Comparison of ENCODE assay signal across 9 cellular contexts in genomic region chr12:53476769-53477209, GRCh38. TPM values are rescaled to one million over a fixed set of nuclear protein-coding genes. Genes with fewer than 3 reads are reported as not detected.
DNase-seq lines count a peak whose midpoint lies in the region; ATAC-seq, FAIRE-seq and TF ChIP-seq lines count a peak whose summit lies in the region.
"Had no signal": no experiment of that assay in that cellular context is flagged by ENCODE, and none has a peak within 500 bp of the region (broad histone marks: within the 10 kb centered on the region; RNA-seq: fewer than 3 reads in every experiment).

No MANE protein-coding gene starts in this region.

- peak overlapping the region in 2 of 3 donors; percentile 71 to 74 for H3K27ac Mint-ChIP-seq in CD4-positive, CD25-positive, alpha-beta regulatory T cell
- H3K27ac Mint-ChIP-seq in activated CD8-positive, alpha-beta T cell treated with anti-CD3 and anti-CD28 coated beads, Interleukin-2, amount 10 ng/mL, durations not matched to agents 7 days and 5 days = peak overlapping the region; percentile 43

- peaks cover 3% of the 10 kb centered on the region for H3K9me1 ChIP-seq in keratinocyte (ENCODE audit: control insufficient read depth, extremely low read depth, insufficient read depth, low read length)

- POLR2A ChIA-PET in HCT116 (lab: Charles Lee) = interaction anchor here (0.6 to 1.1 kb wide), 3 partner anchors 12 to 124 kb away, joined by 3 to 4 read pairs (median 4); partner anchors contain the start of gene TARBP2
- POLR2A ChIA-PET in activated CD8-positive, alpha-beta T cell treated with anti-CD3 and anti-CD28 coated beads, Interleukin-2, amount 10 ng/mL, durations not matched to agents 7 days and 5 days (lab: Charles Lee) = interaction anchor here (0.5 to 2.7 kb wide), 7 partner anchors 21 to 110 kb away, joined by 3 to 16 read pairs (median 6); partner anchors contain the start of genes MAP3K12, SP1 and TARBP2

- no peak for FAIRE-seq in keratinocyte (lab: Jason Lieb, UNC)
- FAIRE-seq: TTC549 had no signal

- H3K9me3 ChIP-seq in CD4-positive, CD25-positive, alpha-beta regulatory T cell (ENCODE audit: control insufficient read depth in 2 of 2, low read length in 2 of 2) = no peaks in the 10 kb centered on the region
- H3K9me3 ChIP-seq in HCT116 (ENCODE audit: control insufficient read depth in 1 of 2, insufficient read depth in 1 of 2, low read depth in 1 of 2, low read length in 2 of 2) = no peaks in the 10 kb centered on the region
- no peaks in the 10 kb centered on the region for H3K9me3 ChIP-seq in keratinocyte (ENCODE audit: control insufficient read depth, low read depth, low read length)

- H3K27me3 ChIP-seq in CD4-positive, CD25-positive, alpha-beta regulatory T cell (ENCODE audit: control insufficient read depth, insufficient read depth, low read length) = no peaks in the 10 kb centered on the region
- H3K27me3 ChIP-seq in HCT116 (ENCODE audit: insufficient read depth, low read length) (no peaks in the 10 kb centered on the region), keratinocyte (ENCODE audit: control insufficient read depth, extremely low read depth, insufficient read depth, low read length) (no peaks in the 10 kb centered on the region)

- H4K20me1 ChIP-seq in HCT116 (ENCODE audit: insufficient read depth) = peaks cover 66% of the 10 kb centered on the region
- H4K20me1 ChIP-seq in keratinocyte (ENCODE audit: control insufficient read depth, extremely low read depth, insufficient read depth, low read length) = peaks cover 25% of the 10 kb centered on the region

- no peaks in the 10 kb centered on the region for H3K27me3 Mint-ChIP-seq in CD4-positive, CD25-positive, alpha-beta regulatory T cell
- H3K27me3 Mint-ChIP-seq in activated CD8-positive, alpha-beta T cell treated with anti-CD3 and anti-CD28 coated beads, Interleukin-2, amount 10 ng/mL, durations not matched to agents 7 days and 5 days (ENCODE audit: low read depth) = no peaks in the 10 kb centered on the region

- no peak overlapping the region for H3K9ac ChIP-seq in HCT116 (ENCODE audit: low read length)
- H3K9ac ChIP-seq in keratinocyte (ENCODE audit: control insufficient read depth, extremely low read depth, insufficient read depth, low read length) = no peak overlapping the region

- dilution Hi-C loops in keratinocyte (cut with MboI; ENCODE audit: extremely low pct_ligation_motif_present, low sequenced_read_pairs) = no loop called here

- CTCF ChIA-PET in HCT116 (lab: Charles Lee) = interaction anchor here (0.8 to 2.6 kb wide), 8 partner anchors 18 to 155 kb away, joined by 3 to 19 read pairs (median 4); partner anchors contain the start of genes AAAS and TARBP2
- CTCF ChIA-PET in activated CD8-positive, alpha-beta T cell treated with anti-CD3 and anti-CD28 coated beads, Interleukin-2, amount 10 ng/mL, durations not matched to agents 7 days and 5 days (lab: Charles Lee) = interaction anchor here (0.8 to 8.6 kb wide), 19 partner anchors 8 to 199 kb away, joined by 3 to 78 read pairs (median 7); partner anchors contain the start of genes AAAS, ATP5MC2, MAP3K12 and TARBP2

- no peak overlapping the region for H3K4me2 ChIP-seq in HCT116 (ENCODE audit: low read length)
- no peak overlapping the region for H3K4me2 ChIP-seq in keratinocyte (ENCODE audit: control insufficient read depth, extremely low read depth, insufficient read depth, low read depth, low read length)

- peak overlapping the region; percentile 55 for H3K27ac ChIP-seq in CD4-positive, CD25-positive, alpha-beta regulatory T cell (ENCODE audit: insufficient read depth, low read length, poor library complexity, severe bottlenecking)
- 0 out of 2 replicates have a peak overlapping the region, but pooled peaks have one; percentile 5 for H3K27ac ChIP-seq in HCT116 (ENCODE audit: low read depth, low read length)
- no peak overlapping the region for H3K27ac ChIP-seq in keratinocyte (ENCODE audit: control insufficient read depth, insufficient read depth, low read length)

- ATAC-seq in CD4-positive, CD25-positive, alpha-beta regulatory T cell (ENCODE audit: low read depth in 2 of 2) = peak in 1 of 2 donors; percentile 21
- peak; percentile 67 for ATAC-seq in HCT116
- no peak for ATAC-seq in activated CD8-positive, alpha-beta T cell treated with anti-CD3 and anti-CD28 coated beads, Interleukin-2, amount 10 ng/mL, durations not matched to agents 7 days and 5 days
- no peak for ATAC-seq in GM18498 (IDR thresholded peaks at IDR 0.05; ENCODE audit: unreplicated experiment)
- no peak for ATAC-seq in GM18909 (IDR thresholded peaks at IDR 0.05; ENCODE audit: poor library complexity, unreplicated experiment)

- no peak overlapping the region for H3K4me3 ChIP-seq in CD4-positive, CD25-positive, alpha-beta regulatory T cell (ENCODE audit: low read depth, low read length)
- H3K4me3 ChIP-seq in HCT116 (replicated peaks in 1 of 2; ENCODE audit: low read depth in 1 of 2, low read length in 2 of 2) = no peak overlapping the region
- no peak overlapping the region for H3K4me3 ChIP-seq in keratinocyte (ENCODE audit: control insufficient read depth in 2 of 3, extremely low read depth in 1 of 3, insufficient read depth in 2 of 3, low read depth in 1 of 3, low read length in 3 of 3)

- 0 out of 2 replicates have a peak, but pooled peaks have one; percentile 28 for TF ChIP-seq RAD21 in HCT116 (IDR thresholded peaks at IDR 0.05; ENCODE audit: low read depth)

- no peaks in the 10 kb centered on the region for H3K9me3 Mint-ChIP-seq in CD4-positive, CD25-positive, alpha-beta regulatory T cell
- H3K9me3 Mint-ChIP-seq in activated CD8-positive, alpha-beta T cell treated with anti-CD3 and anti-CD28 coated beads, Interleukin-2, amount 10 ng/mL, durations not matched to agents 7 days and 5 days (ENCODE audit: insufficient read depth) = no peaks in the 10 kb centered on the region

- peak overlapping the region in 2 of 4 donors; percentile 42 to 44 for H3K4me3 Mint-ChIP-seq in CD4-positive, CD25-positive, alpha-beta regulatory T cell
- no peak overlapping the region for H3K4me3 Mint-ChIP-seq in activated CD8-positive, alpha-beta T cell treated with anti-CD3 and anti-CD28 coated beads, Interleukin-2, amount 10 ng/mL, durations not matched to agents 7 days and 5 days

- RAD21 ChIA-PET in HCT116 (lab: Charles Lee; ENCODE audit: low non-redundant PET in 1 of 2, low total read pairs in 2 of 2, uncharacterized antibody in 2 of 2, unreplicated experiment in 2 of 2) = interaction anchor here in 1 of 2 experiments (0.6 to 1.3 kb wide), 2 partner anchors 32 to 46 kb away, joined by 4 to 5 read pairs; no protein-coding TSS in a partner anchor

- intact Hi-C loops in HCT116 (cut with micrococcal nuclease) = no loop called here

- peaks cover 20% of the 10 kb centered on the region for H3K4me1 ChIP-seq in CD4-positive, CD25-positive, alpha-beta regulatory T cell (ENCODE audit: control insufficient read depth, insufficient read depth, low read length, poor library complexity, severe bottlenecking)
- H3K4me1 ChIP-seq in HCT116 (ENCODE audit: control insufficient read depth in 1 of 2, insufficient read depth in 2 of 2, low read length in 2 of 2) (peaks cover 0 to 32% of the 10 kb centered on the region in 2 experiments; a peak in 2 of 4 replicates), keratinocyte (ENCODE audit: control insufficient read depth, extremely low read depth, insufficient read depth, low read length) (peaks cover 7% of the 10 kb centered on the region)

- BruUV-seq in HCT116 (replicated peaks; lab: Mats Ljungman, UMichigan) = no TSS peak

- DNase-seq in CD4-positive, CD25-positive, alpha-beta regulatory T cell = no peak
- DNase-seq in HCT116 (ENCODE audit: low read depth, low spot score) = no peak
- no peak for DNase-seq in activated CD8-positive, alpha-beta T cell treated with anti-CD3 and anti-CD28 coated beads, Interleukin-2, amount 10 ng/mL, durations not matched to agents 7 days and 5 days
- DNase-seq in keratinocyte (ENCODE audit: low read depth, low spot score) = no peak
- DNase-seq in cortex of kidney (lab: John Stamatoyannopoulos, UW) = no peak
- DNase-seq in 8988T = no peak

- H3K4me1 Mint-ChIP-seq in CD4-positive, CD25-positive, alpha-beta regulatory T cell = peaks cover 15 to 57% (median 41%) of the 10 kb centered on the region in 4 donors
- H3K4me1 Mint-ChIP-seq in activated CD8-positive, alpha-beta T cell treated with anti-CD3 and anti-CD28 coated beads, Interleukin-2, amount 10 ng/mL, durations not matched to agents 7 days and 5 days (ENCODE audit: low read depth) = peaks cover 40% of the 10 kb centered on the region

- H3K9me2 ChIP-seq in HCT116 (ENCODE audit: insufficient read depth) = no peaks in the 10 kb centered on the region

- H3K79me2 ChIP-seq in HCT116 (ENCODE audit: insufficient read depth, low read length) (peaks cover 87% of the 10 kb centered on the region), keratinocyte (ENCODE audit: control insufficient read depth, insufficient read depth, low read length) (peaks cover 34% of the 10 kb centered on the region)

- H2AFZ ChIP-seq in HCT116 (ENCODE audit: low read depth, low read length, poor library complexity, severe bottlenecking) = no peak overlapping the region
- no peak overlapping the region for H2AFZ ChIP-seq in keratinocyte (ENCODE audit: control insufficient read depth, low read length)

- TF ChIP-seq CTCF in HCT116 (IDR thresholded peaks at IDR 0.05 in 2 of 3, conservative IDR thresholded peaks at IDR 0.05 in 1 of 3; ENCODE audit: borderline replicate concordance in 1 of 3, insufficient read depth in 1 of 3, low read depth in 2 of 3, low read length in 2 of 3) (peak; percentile 25 to 53 (median 39); a peak in 5 of 6 replicates), keratinocyte (optimal IDR thresholded peaks at IDR 0.05 in 1 of 3, IDR thresholded peaks at IDR 0.05 in 1 of 3, conservative IDR thresholded peaks at IDR 0.05 in 1 of 3; ENCODE audit: extremely low read depth in 1 of 3, insufficient read depth in 2 of 3, low read length in 3 of 3) (peak in 2 of 3 experiments; percentile 10 to 32)

- TF ChIP-seq POLR2A in HCT116 (IDR thresholded peaks at IDR 0.05; ENCODE audit: borderline replicate concordance, extremely low read depth, insufficient read depth, insufficient read length) = no peak

- peaks cover 88% of the 10 kb centered on the region for H3K36me3 ChIP-seq in CD4-positive, CD25-positive, alpha-beta regulatory T cell (ENCODE audit: control insufficient read depth, insufficient read depth, low read length)
- H3K36me3 ChIP-seq in HCT116 (ENCODE audit: control insufficient read depth in 1 of 2, insufficient read depth in 2 of 2, low read length in 2 of 2) = peaks cover 82 to 90% of the 10 kb centered on the region in 2 experiments
- peaks cover 36 to 67% of the 10 kb centered on the region in 2 experiments for H3K36me3 ChIP-seq in keratinocyte (ENCODE audit: control insufficient read depth in 2 of 2, extremely low read depth in 1 of 2, insufficient read depth in 2 of 2, low read length in 2 of 2)

- H3K36me3 Mint-ChIP-seq in CD4-positive, CD25-positive, alpha-beta regulatory T cell = peaks cover 48% of the 10 kb centered on the region
- peaks cover 82% of the 10 kb centered on the region for H3K36me3 Mint-ChIP-seq in activated CD8-positive, alpha-beta T cell treated with anti-CD3 and anti-CD28 coated beads, Interleukin-2, amount 10 ng/mL, durations not matched to agents 7 days and 5 days (ENCODE audit: low read depth)

RNA-seq across cellular contexts. Expression of gene MAP3K12, which starts 22.5 kb away (rescaled TPM):
- 31.5 TPM for total RNA-seq in CD4-positive, CD25-positive, alpha-beta regulatory T cell
- polyA plus RNA-seq in CD4-positive, CD25-positive, alpha-beta regulatory T cell = 1 to 10 TPM; 3.8 to 4.6 (median 4.4) TPM
- 16.3 TPM for total RNA-seq in HCT116 (2021; ENCODE audit: unreplicated experiment)
- polyA plus RNA-seq in HCT116 (2012) = 12.8 and 17.1 TPM in 2 replicates
- total RNA-seq in activated CD8-positive, alpha-beta T cell treated with anti-CD3 and anti-CD28 coated beads, Interleukin-2, amount 10 ng/mL, durations not matched to agents 7 days and 5 days = 10 to 100 TPM; 22.7 to 22.9 TPM
- 8.7 to 21.8 TPM (median 13.4 TPM) in 3 replicates for polyA plus RNA-seq in keratinocyte
- polyA plus RNA-seq in keratinocyte (2011; ENCODE audit: low read depth) = 5.1 TPM
- polyA plus RNA-seq in keratinocyte (2011; cell fraction: cytosol; rRNA removed) = 4.5 and 5.4 TPM in 2 replicates
- polyA plus RNA-seq in keratinocyte (2011; cell fraction: nucleus; rRNA removed) = 45.3 and 68.1 TPM in 2 replicates
- polyA plus RNA-seq in keratinocyte (2012; ENCODE audit: low replicate concordance) = 5.9 and 7.0 TPM in 2 replicates
- 10.7 to 16.4 TPM (median 13.3 TPM) in 3 replicates for polyA minus RNA-seq in keratinocyte
- 6.3 TPM for polyA minus RNA-seq in keratinocyte (2011; cell fraction: cytosol; rRNA and poly(A)+ RNA removed)
- polyA minus RNA-seq in keratinocyte (2011; cell fraction: nucleus; rRNA and poly(A)+ RNA removed) = 8.4 and 13.5 TPM in 2 replicates

RNA-seq across cellular contexts. Expression of gene TARBP2, which starts 24.3 kb away (rescaled TPM):
- 25.1 TPM for total RNA-seq in CD4-positive, CD25-positive, alpha-beta regulatory T cell
- polyA plus RNA-seq in CD4-positive, CD25-positive, alpha-beta regulatory T cell = 10 to 100 TPM; 22.5 to 29.1 (median 25.6) TPM
- 40.1 TPM for total RNA-seq in HCT116 (2021; ENCODE audit: unreplicated experiment)
- polyA plus RNA-seq in HCT116 (2012) = 36.9 and 47.0 TPM in 2 replicates
- total RNA-seq in activated CD8-positive, alpha-beta T cell treated with anti-CD3 and anti-CD28 coated beads, Interleukin-2, amount 10 ng/mL, durations not matched to agents 7 days and 5 days = 10 to 100 TPM; 30.3 to 36.9 TPM
- 21.0 to 30.3 TPM (median 28.4 TPM) in 3 replicates for polyA plus RNA-seq in keratinocyte
- polyA plus RNA-seq in keratinocyte (2011; ENCODE audit: low read depth) = 3.2 TPM
- 16.6 and 25.3 TPM in 2 replicates for polyA plus RNA-seq in keratinocyte (2011; cell fraction: cytosol; rRNA removed)
- polyA plus RNA-seq in keratinocyte (2011; cell fraction: nucleus; rRNA removed) = 51.7 and 52.1 TPM in 2 replicates
- polyA plus RNA-seq in keratinocyte (2012; ENCODE audit: low replicate concordance) = 16.9 and 28.4 TPM in 2 replicates
- polyA minus RNA-seq in keratinocyte = 19.0 to 24.6 TPM (median 20.8 TPM) in 3 replicates
- 24.7 TPM for polyA minus RNA-seq in keratinocyte (2011; cell fraction: cytosol; rRNA and poly(A)+ RNA removed)
- polyA minus RNA-seq in keratinocyte (2011; cell fraction: nucleus; rRNA and poly(A)+ RNA removed) = 9.2 and 9.8 TPM in 2 replicates

RNA-seq across cellular contexts. Expression of gene PCBP2, which starts 24.9 kb away (rescaled TPM):
- total RNA-seq in CD4-positive, CD25-positive, alpha-beta regulatory T cell = 931 TPM
- 100 to 1,000 TPM; 113 to 150 (median 134) TPM for polyA plus RNA-seq in CD4-positive, CD25-positive, alpha-beta regulatory T cell
- 856 TPM for total RNA-seq in HCT116 (2021; ENCODE audit: unreplicated experiment)
- polyA plus RNA-seq in HCT116 (2012) = 944 and 957 TPM in 2 replicates
- 100 to 1,000 TPM; 813 to 836 TPM for total RNA-seq in activated CD8-positive, alpha-beta T cell treated with anti-CD3 and anti-CD28 coated beads, Interleukin-2, amount 10 ng/mL, durations not matched to agents 7 days and 5 days
- polyA plus RNA-seq in keratinocyte = 179 to 329 TPM (median 238 TPM) in 3 replicates
- polyA plus RNA-seq in keratinocyte (2011; ENCODE audit: low read depth) = 416 TPM
- 288 and 302 TPM in 2 replicates for polyA plus RNA-seq in keratinocyte (2011; cell fraction: cytosol; rRNA removed)
- polyA plus RNA-seq in keratinocyte (2011; cell fraction: nucleus; rRNA removed) = 296 and 334 TPM in 2 replicates
- 433 and 498 TPM in 2 replicates for polyA plus RNA-seq in keratinocyte (2012; ENCODE audit: low replicate concordance)
- polyA minus RNA-seq in keratinocyte = 381 to 766 TPM (median 570 TPM) in 3 replicates
- 308 TPM for polyA minus RNA-seq in keratinocyte (2011; cell fraction: cytosol; rRNA and poly(A)+ RNA removed)
- 104 and 166 TPM in 2 replicates for polyA minus RNA-seq in keratinocyte (2011; cell fraction: nucleus; rRNA and poly(A)+ RNA removed)

RNA-seq across cellular contexts. Expression of gene NPFF, which starts 30.5 kb away (rescaled TPM):
- total RNA-seq in CD4-positive, CD25-positive, alpha-beta regulatory T cell = not detected
- polyA plus RNA-seq in CD4-positive, CD25-positive, alpha-beta regulatory T cell = not detected
- total RNA-seq in HCT116 (2021; ENCODE audit: unreplicated experiment) = not detected
- polyA plus RNA-seq in HCT116 (2012) = 0.18 and 0.22 TPM in 2 replicates
- not detected for total RNA-seq in activated CD8-positive, alpha-beta T cell treated with anti-CD3 and anti-CD28 coated beads, Interleukin-2, amount 10 ng/mL, durations not matched to agents 7 days and 5 days
- not detected in 3 replicates for polyA plus RNA-seq in keratinocyte
- not detected for polyA plus RNA-seq in keratinocyte (2011; ENCODE audit: low read depth)
- polyA plus RNA-seq in keratinocyte (2011; cell fraction: cytosol; rRNA removed) = not detected in 2 replicates
- not detected in 2 replicates for polyA plus RNA-seq in keratinocyte (2011; cell fraction: nucleus; rRNA removed)
- polyA plus RNA-seq in keratinocyte (2012; ENCODE audit: low replicate concordance) = 0.39 TPM in 1 of 2 replicates, not detected in the other
- polyA minus RNA-seq in keratinocyte = not detected in 3 replicates
- not detected for polyA minus RNA-seq in keratinocyte (2011; cell fraction: cytosol; rRNA and poly(A)+ RNA removed)
- polyA minus RNA-seq in keratinocyte (2011; cell fraction: nucleus; rRNA and poly(A)+ RNA removed) = not detected in 2 replicates

RNA-seq across cellular contexts. Expression of gene PRR13, which starts 35.3 kb away (rescaled TPM):
- total RNA-seq in CD4-positive, CD25-positive, alpha-beta regulatory T cell = 187 TPM
- polyA plus RNA-seq in CD4-positive, CD25-positive, alpha-beta regulatory T cell = 100 to 1,000 TPM; 525 to 639 (median 574) TPM
- total RNA-seq in HCT116 (2021; ENCODE audit: unreplicated experiment) = 216 TPM
- 262 and 298 TPM in 2 replicates for polyA plus RNA-seq in HCT116 (2012)
- 100 to 1,000 TPM; 220 TPM for total RNA-seq in activated CD8-positive, alpha-beta T cell treated with anti-CD3 and anti-CD28 coated beads, Interleukin-2, amount 10 ng/mL, durations not matched to agents 7 days and 5 days
- polyA plus RNA-seq in keratinocyte = 81.1 to 128 TPM (median 104 TPM) in 3 replicates
- 69.6 TPM for polyA plus RNA-seq in keratinocyte (2011; ENCODE audit: low read depth)
- polyA plus RNA-seq in keratinocyte (2011; cell fraction: cytosol; rRNA removed) = 152 and 166 TPM in 2 replicates
- polyA plus RNA-seq in keratinocyte (2011; cell fraction: nucleus; rRNA removed) = 67.9 and 77.8 TPM in 2 replicates
- polyA plus RNA-seq in keratinocyte (2012; ENCODE audit: low replicate concordance) = 120 and 191 TPM in 2 replicates
- 85.6 to 98.3 TPM (median 88.7 TPM) in 3 replicates for polyA minus RNA-seq in keratinocyte
- polyA minus RNA-seq in keratinocyte (2011; cell fraction: cytosol; rRNA and poly(A)+ RNA removed) = 62.2 TPM
- polyA minus RNA-seq in keratinocyte (2011; cell fraction: nucleus; rRNA and poly(A)+ RNA removed) = 10.1 and 18.5 TPM in 2 replicates
